1 cellular context compared by ENCODE assay signal in genomic region chr17:29061036-29061435, GRCh38.
TF ChIP-seq lines count a peak whose summit lies in the region.

No MANE protein-coding gene starts in this region.

TF ChIP-seq in K562, 482 proteins besides CTCF, POLR2A, EP300 and RAD21 (continued from another document and continues in another):
- TF ChIP-seq ZMIZ1 (IDR thresholded peaks at IDR 0.05; ENCODE audit: low read depth in 2 of 2, low read length in 2 of 2) (peak in 1 of 2 experiments; percentile 83; a peak in 2 of 4 replicates), PTTG1 (tag; IDR thresholded peaks at IDR 0.05; ENCODE audit: low read depth) (no peak), ZNF699 (CRISPR knock-in tag; IDR thresholded peaks at IDR 0.05; ENCODE audit: insufficient replicate concordance) (no peak), ZNF785 (CRISPR knock-in tag; IDR thresholded peaks at IDR 0.05) (no peak), ZNF280A (IDR thresholded peaks at IDR 0.05; ENCODE audit: low read depth, partially characterized antibody) (no peak), ZKSCAN3 (CRISPR knock-in tag; IDR thresholded peaks at IDR 0.05) (no peak), CGGBP1 (CRISPR knock-in tag; IDR thresholded peaks at IDR 0.05) (no peak), ADNP (tag; IDR thresholded peaks at IDR 0.05) (no peak), MGA (IDR thresholded peaks at IDR 0.05) (no peak), STAG1 (CRISPR knock-in tag; IDR thresholded peaks at IDR 0.05; ENCODE audit: borderline replicate concordance) (no peak), ZNF644 (tag; IDR thresholded peaks at IDR 0.05; ENCODE audit: low read depth) (no peak), ZNF253 (CRISPR knock-in tag; conservative IDR thresholded peaks at IDR 0.05) (no peak), HDAC3 (IDR thresholded peaks at IDR 0.05; ENCODE audit: borderline replicate concordance, partially characterized antibody) (no peak), E2F5 (CRISPR knock-in tag; IDR thresholded peaks at IDR 0.05) (no peak), PKNOX1 (IDR thresholded peaks at IDR 0.05) (no peak), MITF (IDR thresholded peaks at IDR 0.05) (no peak), TCF3 (CRISPR knock-in tag; IDR thresholded peaks at IDR 0.05) (peak; percentile 74), ARID1B (IDR thresholded peaks at IDR 0.05) (peak; percentile 85), TFAP4 (CRISPR knock-in tag; IDR thresholded peaks at IDR 0.05; ENCODE audit: borderline replicate concordance) (peak; percentile 44; the same call in 1 of the 2 replicates), ARNT (IDR thresholded peaks at IDR 0.05) (no peak), FOXP4 (CRISPR knock-in tag; IDR thresholded peaks at IDR 0.05; ENCODE audit: borderline replicate concordance) (no peak), FOXA1 (IDR thresholded peaks at IDR 0.05; ENCODE audit: borderline replicate concordance) (no peak), PHF8 (IDR thresholded peaks at IDR 0.05; ENCODE audit: borderline replicate concordance, low read length) (no peak), ZBTB26 (CRISPR knock-in tag; IDR thresholded peaks at IDR 0.05) (no peak), EP400 (IDR thresholded peaks at IDR 0.05) (no peak), XRCC4 (IDR thresholded peaks at IDR 0.05; ENCODE audit: extremely low read depth, insufficient read depth, insufficient read length) (no peak)
